ENCODE assay signal across 10 cellular contexts in the genomic region with DNA sequence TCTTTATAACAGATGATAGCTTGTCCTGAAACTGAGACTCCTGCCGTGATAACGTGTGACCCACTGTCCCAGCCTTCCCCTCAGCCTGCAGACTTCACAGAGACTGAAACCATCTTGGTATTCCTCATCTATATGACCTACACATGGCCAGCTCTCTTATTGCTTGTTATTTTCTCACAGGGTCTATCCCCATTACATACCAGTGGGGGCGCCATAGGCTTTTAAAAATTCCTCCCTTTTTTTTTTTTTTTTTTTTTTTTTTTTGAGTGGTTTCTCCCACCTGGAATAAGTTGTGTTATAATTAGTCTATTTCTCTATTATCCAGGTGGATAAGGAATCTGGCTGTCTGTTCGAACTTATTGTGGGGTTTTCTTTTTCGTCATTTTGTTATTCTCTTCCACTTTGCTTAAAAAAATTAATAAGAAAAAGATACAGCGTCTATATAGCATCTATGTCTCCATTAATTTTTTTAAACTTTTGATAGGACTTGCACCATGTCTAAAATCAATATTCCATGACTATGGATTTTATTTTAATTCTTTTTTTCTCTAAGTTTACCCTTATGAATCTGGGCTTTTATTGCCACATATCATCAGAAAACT. TPM values are rescaled to one million over a fixed set of nuclear protein-coding genes. Genes with fewer than 3 reads are reported as not detected.
DNase-seq lines count a peak whose midpoint lies in the region; TF ChIP-seq lines count a peak whose summit lies in the region.
"Had no signal": no experiment of that assay in that cellular context is flagged by ENCODE, and none has a peak within 500 bp of the region (broad histone marks: within the 10 kb centered on the region; RNA-seq: fewer than 3 reads in every experiment).

No MANE protein-coding gene starts in this region.

- in situ Hi-C loops in astrocyte of the spinal cord (cut with HindIII; ENCODE audit: low sequenced_read_pairs): no loop called here

- peaks cover 23% of the 10 kb centered on the region for H3K9me3 Mint-ChIP-seq in mesothelial cell of epicardium
- peaks cover 0 to 6% (median 2%) of the 10 kb centered on the region in 8 donors for H3K9me3 Mint-ChIP-seq in CD4-positive, alpha-beta memory T cell
- H3K9me3 Mint-ChIP-seq: effector memory CD8-positive, alpha-beta T cell had no signal

- H3K36me3 Mint-ChIP-seq in mesothelial cell of epicardium: peaks cover 68% of the 10 kb centered on the region
- no peaks in the 10 kb centered on the region for H3K36me3 Mint-ChIP-seq in CD4-positive, alpha-beta memory T cell
- H3K36me3 Mint-ChIP-seq: naive B cell had no signal

- H3K27me3 ChIP-seq in DOHH2 (ENCODE audit: control insufficient read depth, low read length): no peaks in the 10 kb centered on the region
- no peaks in the 10 kb centered on the region for H3K27me3 ChIP-seq in KMS-11 (ENCODE audit: insufficient read depth, low read depth)
- no peaks in the 10 kb centered on the region for H3K27me3 ChIP-seq in CD4-positive, alpha-beta memory T cell (ENCODE audit: insufficient read depth, low read length)

- CTCF ChIA-PET in CD4-positive, alpha-beta memory T cell (lab: Charles Lee; ENCODE audit: partially characterized antibody): no interaction called here

- intact Hi-C loops in CD4-positive, alpha-beta memory T cell (cut with micrococcal nuclease): no loop called here

- H3K79me2 ChIP-seq in DOHH2 (ENCODE audit: control insufficient read depth, low read length): no peaks in the 10 kb centered on the region
- no peaks in the 10 kb centered on the region for H3K79me2 ChIP-seq in KMS-11 (ENCODE audit: insufficient read depth, low read depth)

- H3K27ac Mint-ChIP-seq in mesothelial cell of epicardium: no peak overlapping the region
- no peak overlapping the region for H3K27ac Mint-ChIP-seq in CD4-positive, alpha-beta memory T cell
- H3K27ac Mint-ChIP-seq: effector memory CD8-positive, alpha-beta T cell; naive B cell had no signal

- H3F3A ChIP-seq in DOHH2 (ENCODE audit: control insufficient read depth, insufficient read depth): no peaks in the 10 kb centered on the region

- H3K4me3 Mint-ChIP-seq in mesothelial cell of epicardium: no peak overlapping the region
- no peak overlapping the region for H3K4me3 Mint-ChIP-seq in CD4-positive, alpha-beta memory T cell
- H3K4me3 Mint-ChIP-seq: effector memory CD8-positive, alpha-beta T cell had no signal

- H3K36me3 ChIP-seq in DOHH2 (ENCODE audit: control insufficient read depth, low read length) (no peaks in the 10 kb centered on the region), KMS-11 (ENCODE audit: insufficient read depth) (no peaks in the 10 kb centered on the region)
- H3K36me3 ChIP-seq in CD4-positive, alpha-beta memory T cell (ENCODE audit: insufficient read depth, low read length): no peaks in the 10 kb centered on the region

- H3K27ac ChIP-seq in DOHH2 (ENCODE audit: low read depth, low read length) (no peak overlapping the region), KMS-11 (no peak overlapping the region)
- no peak overlapping the region for H3K27ac ChIP-seq in CD4-positive, alpha-beta memory T cell (ENCODE audit: low read depth, low read length)

- H3K9ac ChIP-seq in KMS-11: no peak overlapping the region

- no peak overlapping the region for H3K4me2 ChIP-seq in DOHH2 (ENCODE audit: low read length)
- H3K4me2 ChIP-seq in KMS-11: no peak overlapping the region

- H3K4me1 ChIP-seq in DOHH2 (ENCODE audit: control insufficient read depth, low read length): no peaks in the 10 kb centered on the region
- no peaks in the 10 kb centered on the region for H3K4me1 ChIP-seq in KMS-11 (ENCODE audit: low read depth, poor library complexity, severe bottlenecking)
- H3K4me1 ChIP-seq in CD4-positive, alpha-beta memory T cell (ENCODE audit: insufficient read depth, low read length): no peaks in the 10 kb centered on the region

- POLR2A ChIA-PET in CD4-positive, alpha-beta memory T cell (lab: Charles Lee; ENCODE audit: partially characterized antibody): no interaction called here

- H3K9me3 ChIP-seq in DOHH2 (ENCODE audit: control insufficient read depth, insufficient read depth, low read length): no peaks in the 10 kb centered on the region
- H3K9me3 ChIP-seq in CD4-positive, alpha-beta memory T cell (ENCODE audit: control insufficient read depth in 1 of 2, low read length in 2 of 2): no peaks in the 10 kb centered on the region

- H2AFZ ChIP-seq in KMS-11 (ENCODE audit: low read depth): no peak overlapping the region

- TF ChIP-seq CTCF in DOHH2 (IDR thresholded peaks at IDR 0.05; ENCODE audit: low read depth, low read length, poor library complexity, severe bottlenecking) (peak; percentile 35), KMS-11 (conservative IDR thresholded peaks at IDR 0.05; ENCODE audit: low read depth, low read length) (peak; percentile 59), astrocyte of the spinal cord (IDR thresholded peaks at IDR 0.05; ENCODE audit: low read depth, low read length) (peak; percentile 46), mesothelial cell of epicardium (IDR thresholded peaks at IDR 0.05; ENCODE audit: unreplicated experiment) (peak; percentile 28), GM20000 (IDR thresholded peaks at IDR 0.05; ENCODE audit: extremely low read depth, missing control alignments) (no peak)

- no peaks in the 10 kb centered on the region for H3K27me3 Mint-ChIP-seq in mesothelial cell of epicardium (ENCODE audit: low read depth)
- peaks cover 3 to 4% of the 10 kb centered on the region in 2 donors for H3K27me3 Mint-ChIP-seq in CD4-positive, alpha-beta memory T cell

- H4K20me1 ChIP-seq in DOHH2 (ENCODE audit: control insufficient read depth, insufficient read depth, low read depth, low read length) (no peaks in the 10 kb centered on the region), KMS-11 (ENCODE audit: insufficient read depth) (no peaks in the 10 kb centered on the region)

- H3K4me3 ChIP-seq in DOHH2 (ENCODE audit: low read length) (no peak overlapping the region), KMS-11 (IDR thresholded peaks at IDR 0.05; ENCODE audit: insufficient read depth, low read depth, low read length) (no peak overlapping the region), astrocyte of the spinal cord (ENCODE audit: low read depth, low read length) (no peak overlapping the region)
- no peak overlapping the region for H3K4me3 ChIP-seq in CD4-positive, alpha-beta memory T cell (ENCODE audit: low read length in 2 of 2)

- no peaks in the 10 kb centered on the region for H3K9me2 ChIP-seq in DOHH2 (replicated peaks; ENCODE audit: control insufficient read depth, low read length)

- H3K4me1 Mint-ChIP-seq in mesothelial cell of epicardium: peaks cover 7% of the 10 kb centered on the region
- H3K4me1 Mint-ChIP-seq in CD4-positive, alpha-beta memory T cell: no peaks in the 10 kb centered on the region
- H3K4me1 Mint-ChIP-seq: naive B cell had no signal

- DNase-seq in astrocyte of the spinal cord (ENCODE audit: low read depth, low spot score): peak; percentile 15
- no peak for DNase-seq in mesothelial cell of epicardium (ENCODE audit: low spot score in 2 of 2, unreplicated experiment in 2 of 2)
- no peak for DNase-seq in CD4-positive, alpha-beta memory T cell
- no peak for DNase-seq in activated T-cell treated with anti-CD3 and anti-CD28 coated beads, Interleukin-2, amount 50 U/mL, for 48 hours
- no peak for DNase-seq in GM20000 (ENCODE audit: low spot score)
- DNase-seq in NCI-H1694 treated with DMSO at 0.1 percent for 48 hours (lab: John Stamatoyannopoulos, UW): no peak
- DNase-seq: effector memory CD8-positive, alpha-beta T cell; naive B cell had no signal

RNA-seq across cellular contexts. Expression of gene GYG2, which starts 47.2 kb away (rescaled TPM):
- 60.8 to 68.1 TPM (median 62.8 TPM) in 3 replicates for total RNA-seq in mesothelial cell of epicardium
- total RNA-seq in CD4-positive, alpha-beta memory T cell: not detected
- not detected for polyA plus RNA-seq in CD4-positive, alpha-beta memory T cell

RNA-seq across cellular contexts. Expression of gene ARSD, which starts 53.2 kb away (rescaled TPM):
- total RNA-seq in mesothelial cell of epicardium: 54.5 to 55.6 TPM (median 55.5 TPM) in 3 replicates
- total RNA-seq in CD4-positive, alpha-beta memory T cell: 1 to 10 TPM; 2.1 to 3.2 TPM
- 1 to 10 TPM in 1 of 2 donors, under 1 TPM in 1; 0.97 to 2.4 TPM for polyA plus RNA-seq in CD4-positive, alpha-beta memory T cell

Comparison
In these comparisons a context has a peak if more than half of its experiments do, and no peak if none do; other contexts are left out.
1. RNA of gene GYG2, which starts 47.2 kb away (total RNA-seq): 60.8 to 68.1 TPM in mesothelial cell of epicardium; not detected in CD4-positive, alpha-beta memory T cell; every median in the first group is over 10 times any median in the second.
2. RNA of gene ARSD, which starts 53.2 kb away (total RNA-seq): 54.5 to 55.6 TPM in mesothelial cell of epicardium; 2.1 to 3.2 TPM in CD4-positive, alpha-beta memory T cell; every median in the first group is over 10 times any median in the second.